ENCODE assay signal across 1 cellular context in genomic region chr12:50215033-50215432, GRCh38.
TF ChIP-seq lines count a peak whose summit lies in the region.

No MANE protein-coding gene starts in this region.

TF ChIP-seq in HepG2, 621 proteins besides CTCF, POLR2A, EP300 and RAD21:
- TF ChIP-seq ZNF33A (CRISPR knock-in tag; IDR thresholded peaks at IDR 0.05; ENCODE audit: borderline replicate concordance), result no peak
